ENCODE assay signal across 25 cellular contexts in the genomic region with DNA sequence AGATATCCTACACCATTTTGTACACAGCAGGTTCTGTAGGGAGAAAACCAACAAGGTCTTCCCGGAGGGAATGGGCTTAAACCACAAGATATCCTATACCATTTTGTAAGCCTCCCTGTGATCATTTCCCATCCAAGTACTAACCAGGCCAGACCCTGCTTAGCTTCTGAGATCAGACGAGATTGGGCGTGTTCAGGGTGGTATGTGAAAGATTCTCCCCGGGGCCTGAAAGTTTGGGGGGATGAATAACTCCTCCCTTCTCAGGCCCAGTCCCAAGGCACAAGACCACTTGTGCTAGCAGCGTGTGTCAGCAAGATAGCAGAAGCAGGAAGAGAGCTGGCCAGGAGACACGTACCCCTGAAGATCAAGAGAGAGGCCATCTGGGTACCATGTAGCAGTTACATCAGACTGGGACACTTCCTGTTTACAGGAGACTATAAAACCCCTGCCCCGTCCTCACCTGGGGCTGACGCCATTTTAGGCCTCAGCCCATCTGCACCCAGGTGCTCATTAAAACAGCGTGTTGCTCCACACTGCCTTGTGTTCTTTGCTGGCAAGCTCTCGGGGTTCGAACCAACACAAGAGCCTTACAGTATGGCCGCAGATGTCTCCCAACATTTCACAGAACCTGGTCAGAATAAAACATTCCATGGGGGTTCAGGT. TPM values are rescaled to one million over a fixed set of nuclear protein-coding genes. Genes with fewer than 3 reads are reported as not detected.
"Had no signal": no experiment of that assay in that cellular context is flagged by ENCODE, and none has a peak within 500 bp of the region (broad histone marks: within the 10 kb centered on the region; RNA-seq: fewer than 3 reads in every experiment).

No MANE protein-coding gene starts in this region.

- ATAC-seq: effector memory CD8-positive, alpha-beta T cell; left lung; pancreas; right lobe of liver; stimulated activated effector memory CD8-positive, alpha-beta T cell treated with anti-CD3 and anti-CD28 coated beads, Interleukin-12 subunit alpha, Interleukin-12 subunit beta, amount 100 ng/mL, for 72 hours had no signal

- H3K9me3 ChIP-seq: left lung, neutrophil, pancreas, right lobe of liver, stomach had no signal

- DNase-seq: activated B cell treated with CpG ODN at 0.5 μM for 24 hours; activated CD4-positive, alpha-beta memory T cell treated with anti-CD3 and anti-CD28 coated beads, Interleukin-2, amount 10 ng/mL, durations not matched to agents 7 days and 5 days; activated CD4-positive, alpha-beta T cell treated with anti-CD3 and anti-CD28 coated beads for 48 hours; activated gamma-delta T cell treated with Interleukin-2 at 50 U/mL for 16 hours; activated naive CD8-positive, alpha-beta T cell treated with anti-CD3 and anti-CD28 coated beads for 36 hours; amniotic stem cell; dermis blood vessel endothelial cell; effector memory CD8-positive, alpha-beta T cell; foreskin fibroblast; kidney; left lung; naive B cell; pancreas; stimulated activated CD4-positive, alpha-beta T cell treated with anti-CD3 and anti-CD28 coated beads, Interleukin-4, amount 100 ng/mL, for 24 hours; stomach; SW 1271; trophoblast cell had no signal

- H3K27me3 ChIP-seq: cardiac muscle cell, left lung, neutrophil, pancreas, right lobe of liver, stomach had no signal

- H3K27ac ChIP-seq: cardiac muscle cell, epithelial cell of prostate, left lung, neutrophil, pancreas, right lobe of liver, stomach had no signal

- H3K36me3 ChIP-seq: cardiac muscle cell, left lung, neutrophil, pancreas, stomach had no signal

- H3K4me3 ChIP-seq: cardiac muscle cell, left lung, pancreas, right lobe of liver, smooth muscle cell, stomach had no signal

- H3K27ac Mint-ChIP-seq: activated B cell treated with CpG ODN at 0.5 μM for 24 hours; activated CD4-positive, alpha-beta memory T cell treated with anti-CD3 and anti-CD28 coated beads, Interleukin-2, amount 10 ng/mL, durations not matched to agents 7 days and 5 days; effector memory CD8-positive, alpha-beta T cell; stimulated activated effector memory CD8-positive, alpha-beta T cell treated with anti-CD3 and anti-CD28 coated beads, Interleukin-12 subunit alpha, Interleukin-12 subunit beta, amount 100 ng/mL, for 72 hours had no signal

- H3K4me1 ChIP-seq: pancreas had no signal

- H3K4me3 Mint-ChIP-seq: activated B cell treated with CpG ODN at 0.5 μM for 24 hours; activated CD4-positive, alpha-beta memory T cell treated with anti-CD3 and anti-CD28 coated beads, Interleukin-2, amount 10 ng/mL, durations not matched to agents 7 days and 5 days; activated naive CD8-positive, alpha-beta T cell treated with anti-CD3 and anti-CD28 coated beads for 36 hours; effector memory CD8-positive, alpha-beta T cell; stimulated activated effector memory CD8-positive, alpha-beta T cell treated with anti-CD3 and anti-CD28 coated beads, Interleukin-12 subunit alpha, Interleukin-12 subunit beta, amount 100 ng/mL, for 72 hours had no signal

- FAIRE-seq: kidney, pancreas had no signal

- H3K27me3 Mint-ChIP-seq: activated B cell treated with CpG ODN at 0.5 μM for 24 hours; activated CD4-positive, alpha-beta memory T cell treated with anti-CD3 and anti-CD28 coated beads, Interleukin-2, amount 10 ng/mL, durations not matched to agents 7 days and 5 days; activated naive CD8-positive, alpha-beta T cell treated with anti-CD3 and anti-CD28 coated beads for 36 hours had no signal

- H3K36me3 Mint-ChIP-seq: naive B cell; stimulated activated effector memory CD8-positive, alpha-beta T cell treated with anti-CD3 and anti-CD28 coated beads, Interleukin-12 subunit alpha, Interleukin-12 subunit beta, amount 100 ng/mL, for 72 hours had no signal

- H3K9me3 Mint-ChIP-seq: activated B cell treated with CpG ODN at 0.5 μM for 24 hours; activated CD4-positive, alpha-beta memory T cell treated with anti-CD3 and anti-CD28 coated beads, Interleukin-2, amount 10 ng/mL, durations not matched to agents 7 days and 5 days; activated naive CD8-positive, alpha-beta T cell treated with anti-CD3 and anti-CD28 coated beads for 36 hours; effector memory CD8-positive, alpha-beta T cell; naive B cell; stimulated activated effector memory CD8-positive, alpha-beta T cell treated with anti-CD3 and anti-CD28 coated beads, Interleukin-12 subunit alpha, Interleukin-12 subunit beta, amount 100 ng/mL, for 72 hours had no signal

RNA-seq across cellular contexts. Expression of a gene that starts 49.5 kb away (rescaled TPM):
- total RNA-seq: activated B cell treated with CpG ODN at 0.5 μM for 24 hours; activated CD4-positive, alpha-beta memory T cell treated with anti-CD3 and anti-CD28 coated beads, Interleukin-2, amount 10 ng/mL, durations not matched to agents 7 days and 5 days; activated naive CD8-positive, alpha-beta T cell treated with anti-CD3 and anti-CD28 coated beads for 36 hours; smooth muscle cell had no signal

RNA-seq across cellular contexts. Expression of a gene that starts 55.2 kb away (rescaled TPM):
- total RNA-seq: activated naive CD8-positive, alpha-beta T cell treated with anti-CD3 and anti-CD28 coated beads for 36 hours; chondrocyte; smooth muscle cell; temporal lobe had no signal
